1 cellular context compared by ENCODE assay signal in the genomic region with DNA sequence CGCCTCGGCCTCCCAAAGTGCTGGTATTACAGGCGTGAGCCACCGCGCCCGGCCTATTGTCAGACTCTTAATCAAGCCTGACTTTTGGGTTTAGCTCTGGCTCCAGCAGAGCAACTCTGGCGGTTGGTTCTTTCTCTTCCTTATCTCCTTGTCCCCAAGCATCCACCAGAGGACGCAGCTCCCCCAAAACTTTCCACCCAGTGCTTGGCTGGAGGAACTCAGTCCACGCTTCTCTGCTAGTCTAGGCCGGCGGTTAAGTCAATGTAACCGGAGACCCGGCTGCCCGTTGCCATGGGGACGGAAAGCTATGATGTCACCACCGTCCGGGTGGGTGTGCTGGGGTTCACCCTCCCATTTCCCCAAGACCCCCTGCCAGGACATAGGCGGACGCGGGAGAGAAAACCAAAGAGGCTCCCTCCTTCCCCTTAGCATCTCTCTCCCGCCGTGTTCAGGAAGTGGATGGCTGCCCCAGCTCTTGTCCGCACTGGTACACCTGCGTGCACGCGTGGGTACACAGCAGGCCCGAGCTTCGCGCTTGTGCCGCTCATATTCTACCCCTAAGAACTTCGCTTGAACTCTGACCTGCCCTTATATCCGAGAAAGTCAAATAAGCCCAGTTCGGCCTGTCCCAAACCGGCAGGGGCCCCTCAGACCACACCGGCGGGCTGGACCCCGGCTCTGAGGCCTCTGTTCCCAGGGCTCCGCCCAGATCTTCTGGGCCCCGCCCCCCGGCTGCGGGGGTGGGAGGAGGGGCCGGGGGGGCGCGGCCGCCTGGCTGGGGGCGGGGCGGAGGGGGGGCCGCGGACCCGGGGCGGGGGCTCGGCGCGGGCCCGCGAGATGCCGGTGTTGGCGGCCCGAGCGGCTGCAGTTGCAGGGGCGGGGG.
TF ChIP-seq lines count a peak whose summit lies in the region.

A gene with protein sequence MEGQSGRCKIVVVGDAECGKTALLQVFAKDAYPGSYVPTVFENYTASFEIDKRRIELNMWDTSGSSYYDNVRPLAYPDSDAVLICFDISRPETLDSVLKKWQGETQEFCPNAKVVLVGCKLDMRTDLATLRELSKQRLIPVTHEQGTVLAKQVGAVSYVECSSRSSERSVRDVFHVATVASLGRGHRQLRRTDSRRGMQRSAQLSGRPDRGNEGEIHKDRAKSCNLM (plus strand): TSS at position 825 of the 883 bp plus-strand sequence. CDS start 117 bp downstream, outside the sequence.

TF ChIP-seq in HepG2, 621 proteins besides CTCF, POLR2A, EP300 and RAD21 (continued from another document and continues in another):
- TF ChIP-seq, protein P1, sequence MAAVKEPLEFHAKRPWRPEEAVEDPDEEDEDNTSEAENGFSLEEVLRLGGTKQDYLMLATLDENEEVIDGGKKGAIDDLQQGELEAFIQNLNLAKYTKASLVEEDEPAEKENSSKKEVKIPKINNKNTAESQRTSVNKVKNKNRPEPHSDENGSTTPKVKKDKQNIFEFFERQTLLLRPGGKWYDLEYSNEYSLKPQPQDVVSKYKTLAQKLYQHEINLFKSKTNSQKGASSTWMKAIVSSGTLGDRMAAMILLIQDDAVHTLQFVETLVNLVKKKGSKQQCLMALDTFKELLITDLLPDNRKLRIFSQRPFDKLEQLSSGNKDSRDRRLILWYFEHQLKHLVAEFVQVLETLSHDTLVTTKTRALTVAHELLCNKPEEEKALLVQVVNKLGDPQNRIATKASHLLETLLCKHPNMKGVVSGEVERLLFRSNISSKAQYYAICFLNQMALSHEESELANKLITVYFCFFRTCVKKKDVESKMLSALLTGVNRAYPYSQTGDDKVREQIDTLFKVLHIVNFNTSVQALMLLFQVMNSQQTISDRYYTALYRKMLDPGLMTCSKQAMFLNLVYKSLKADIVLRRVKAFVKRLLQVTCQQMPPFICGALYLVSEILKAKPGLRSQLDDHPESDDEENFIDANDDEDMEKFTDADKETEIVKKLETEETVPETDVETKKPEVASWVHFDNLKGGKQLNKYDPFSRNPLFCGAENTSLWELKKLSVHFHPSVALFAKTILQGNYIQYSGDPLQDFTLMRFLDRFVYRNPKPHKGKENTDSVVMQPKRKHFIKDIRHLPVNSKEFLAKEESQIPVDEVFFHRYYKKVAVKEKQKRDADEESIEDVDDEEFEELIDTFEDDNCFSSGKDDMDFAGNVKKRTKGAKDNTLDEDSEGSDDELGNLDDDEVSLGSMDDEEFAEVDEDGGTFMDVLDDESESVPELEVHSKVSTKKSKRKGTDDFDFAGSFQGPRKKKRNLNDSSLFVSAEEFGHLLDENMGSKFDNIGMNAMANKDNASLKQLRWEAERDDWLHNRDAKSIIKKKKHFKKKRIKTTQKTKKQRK (IDR thresholded peaks at IDR 0.05; ENCODE audit: low read length), result no peak
- TF ChIP-seq MATR3 (CRISPR knock-in tag; IDR thresholded peaks at IDR 0.05), result no peak
- no peak for TF ChIP-seq FOXP1 (IDR thresholded peaks at IDR 0.05)
- TF ChIP-seq FOXP1 (CRISPR knock-in tag; IDR thresholded peaks at IDR 0.05), result no peak
- TF ChIP-seq IRX3 (CRISPR knock-in tag; IDR thresholded peaks at IDR 0.05; ENCODE audit: borderline replicate concordance, low read depth), result no peak
- TF ChIP-seq ATF7 (IDR thresholded peaks at IDR 0.05), result peak; percentile 90
- peak; percentile 96 for TF ChIP-seq ATF7 (CRISPR knock-in tag; IDR thresholded peaks at IDR 0.05)
- no peak for TF ChIP-seq TEAD2 (CRISPR knock-in tag; IDR thresholded peaks at IDR 0.05)
- TF ChIP-seq SMAD1 (CRISPR knock-in tag; IDR thresholded peaks at IDR 0.05; ENCODE audit: borderline replicate concordance, low read depth), result no peak; the same call in 1 of the 2 replicates
- peak; percentile 79 for TF ChIP-seq XRCC5 (optimal IDR thresholded peaks at IDR 0.05; ENCODE audit: low read length)
- TF ChIP-seq CEBPG (CRISPR knock-in tag; IDR thresholded peaks at IDR 0.05), result 0 out of 2 replicates have a peak, but pooled peaks have one; percentile 54
- TF ChIP-seq ELF1 (CRISPR knock-in tag; IDR thresholded peaks at IDR 0.05), result peak; percentile 78
- 0 out of 2 replicates have a peak, but pooled peaks have one; percentile 26 for TF ChIP-seq WIZ (CRISPR knock-in tag; IDR thresholded peaks at IDR 0.05)
- TF ChIP-seq, protein P2, sequence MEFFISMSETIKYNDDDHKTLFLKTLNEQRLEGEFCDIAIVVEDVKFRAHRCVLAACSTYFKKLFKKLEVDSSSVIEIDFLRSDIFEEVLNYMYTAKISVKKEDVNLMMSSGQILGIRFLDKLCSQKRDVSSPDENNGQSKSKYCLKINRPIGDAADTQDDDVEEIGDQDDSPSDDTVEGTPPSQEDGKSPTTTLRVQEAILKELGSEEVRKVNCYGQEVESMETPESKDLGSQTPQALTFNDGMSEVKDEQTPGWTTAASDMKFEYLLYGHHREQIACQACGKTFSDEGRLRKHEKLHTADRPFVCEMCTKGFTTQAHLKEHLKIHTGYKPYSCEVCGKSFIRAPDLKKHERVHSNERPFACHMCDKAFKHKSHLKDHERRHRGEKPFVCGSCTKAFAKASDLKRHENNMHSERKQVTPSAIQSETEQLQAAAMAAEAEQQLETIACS (CRISPR knock-in tag; IDR thresholded peaks at IDR 0.05), result no peak
- TF ChIP-seq ZC3H13 (CRISPR knock-in tag; IDR thresholded peaks at IDR 0.05), result no peak
- TF ChIP-seq ZNF670 (CRISPR knock-in tag; IDR thresholded peaks at IDR 0.05; ENCODE audit: borderline replicate concordance), result 0 out of 2 replicates have a peak, but pooled peaks have one; percentile 51
- 0 out of 2 replicates have a peak, but pooled peaks have one; percentile 20 for TF ChIP-seq ZNF263 (CRISPR knock-in tag; IDR thresholded peaks at IDR 0.05)
- peak; percentile 79 for TF ChIP-seq ZNF33B (CRISPR knock-in tag; IDR thresholded peaks at IDR 0.05)
- no peak for TF ChIP-seq MAFG (CRISPR knock-in tag; IDR thresholded peaks at IDR 0.05)
- TF ChIP-seq, protein P3, sequence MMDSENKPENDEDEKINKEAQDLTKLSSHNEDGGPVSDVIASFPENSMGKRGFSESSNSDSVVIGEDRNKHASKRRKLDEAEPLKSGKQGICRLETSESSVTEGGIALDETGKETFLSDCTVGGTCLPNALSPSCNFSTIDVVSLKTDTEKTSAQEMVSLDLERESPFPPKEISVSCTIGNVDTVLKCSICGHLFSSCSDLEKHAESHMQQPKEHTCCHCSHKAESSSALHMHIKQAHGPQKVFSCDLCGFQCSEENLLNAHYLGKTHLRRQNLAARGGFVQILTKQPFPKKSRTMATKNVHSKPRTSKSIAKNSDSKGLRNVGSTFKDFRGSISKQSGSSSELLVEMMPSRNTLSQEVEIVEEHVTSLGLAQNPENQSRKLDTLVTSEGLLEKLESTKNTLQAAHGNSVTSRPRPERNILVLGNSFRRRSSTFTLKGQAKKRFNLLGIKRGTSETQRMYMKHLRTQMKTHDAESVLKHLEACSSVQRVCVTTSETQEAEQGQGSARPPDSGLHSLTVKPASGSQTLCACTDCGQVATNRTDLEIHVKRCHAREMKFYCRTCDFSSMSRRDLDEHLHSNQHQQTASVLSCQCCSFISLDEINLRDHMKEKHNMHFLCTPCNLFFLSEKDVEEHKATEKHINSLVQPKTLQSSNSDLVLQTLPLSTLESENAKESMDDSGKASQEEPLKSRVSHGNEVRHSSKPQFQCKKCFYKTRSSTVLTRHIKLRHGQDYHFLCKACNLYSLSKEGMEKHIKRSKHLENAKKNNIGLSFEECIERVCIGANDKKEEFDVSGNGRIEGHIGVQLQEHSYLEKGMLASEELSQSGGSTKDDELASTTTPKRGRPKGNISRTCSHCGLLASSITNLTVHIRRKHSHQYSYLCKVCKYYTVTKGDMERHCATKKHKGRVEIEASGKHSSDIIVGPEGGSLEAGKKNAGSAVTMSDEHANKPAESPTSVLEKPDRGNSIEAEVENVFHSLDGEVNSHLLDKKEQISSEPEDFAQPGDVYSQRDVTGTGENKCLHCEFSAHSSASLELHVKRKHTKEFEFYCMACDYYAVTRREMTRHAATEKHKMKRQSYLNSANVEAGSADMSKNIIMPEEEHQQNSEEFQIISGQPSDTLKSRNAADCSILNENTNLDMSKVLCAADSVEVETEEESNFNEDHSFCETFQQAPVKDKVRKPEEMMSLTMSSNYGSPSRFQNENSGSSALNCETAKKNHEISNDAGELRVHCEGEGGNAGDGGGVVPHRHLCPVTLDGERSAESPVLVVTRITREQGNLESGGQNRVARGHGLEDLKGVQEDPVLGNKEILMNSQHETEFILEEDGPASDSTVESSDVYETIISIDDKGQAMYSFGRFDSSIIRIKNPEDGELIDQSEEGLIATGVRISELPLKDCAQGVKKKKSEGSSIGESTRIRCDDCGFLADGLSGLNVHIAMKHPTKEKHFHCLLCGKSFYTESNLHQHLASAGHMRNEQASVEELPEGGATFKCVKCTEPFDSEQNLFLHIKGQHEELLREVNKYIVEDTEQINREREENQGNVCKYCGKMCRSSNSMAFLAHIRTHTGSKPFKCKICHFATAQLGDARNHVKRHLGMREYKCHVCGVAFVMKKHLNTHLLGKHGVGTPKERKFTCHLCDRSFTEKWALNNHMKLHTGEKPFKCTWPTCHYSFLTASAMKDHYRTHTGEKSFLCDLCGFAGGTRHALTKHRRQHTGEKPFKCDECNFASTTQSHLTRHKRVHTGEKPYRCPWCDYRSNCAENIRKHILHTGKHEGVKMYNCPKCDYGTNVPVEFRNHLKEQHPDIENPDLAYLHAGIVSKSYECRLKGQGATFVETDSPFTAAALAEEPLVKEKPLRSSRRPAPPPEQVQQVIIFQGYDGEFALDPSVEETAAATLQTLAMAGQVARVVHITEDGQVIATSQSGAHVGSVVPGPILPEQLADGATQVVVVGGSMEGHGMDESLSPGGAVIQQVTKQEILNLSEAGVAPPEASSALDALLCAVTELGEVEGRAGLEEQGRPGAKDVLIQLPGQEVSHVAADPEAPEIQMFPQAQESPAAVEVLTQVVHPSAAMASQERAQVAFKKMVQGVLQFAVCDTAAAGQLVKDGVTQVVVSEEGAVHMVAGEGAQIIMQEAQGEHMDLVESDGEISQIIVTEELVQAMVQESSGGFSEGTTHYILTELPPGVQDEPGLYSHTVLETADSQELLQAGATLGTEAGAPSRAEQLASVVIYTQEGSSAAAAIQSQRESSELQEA (CRISPR knock-in tag; IDR thresholded peaks at IDR 0.05; ENCODE audit: not compliant biosample characterization), result no peak
- TF ChIP-seq POGZ (CRISPR knock-in tag; IDR thresholded peaks at IDR 0.05), result no peak
- TF ChIP-seq YEATS2 (CRISPR knock-in tag; IDR thresholded peaks at IDR 0.05; ENCODE audit: borderline replicate concordance), result peak; percentile 74; the same call in 1 of the 2 replicates
- peak; percentile 84 for TF ChIP-seq ZNF7 (CRISPR knock-in tag; IDR thresholded peaks at IDR 0.05)
- TF ChIP-seq NBN (conservative IDR thresholded peaks at IDR 0.05), result no peak
- no peak for TF ChIP-seq ZNF496 (CRISPR knock-in tag; IDR thresholded peaks at IDR 0.05; ENCODE audit: insufficient replicate concordance)
- TF ChIP-seq, protein P4, sequence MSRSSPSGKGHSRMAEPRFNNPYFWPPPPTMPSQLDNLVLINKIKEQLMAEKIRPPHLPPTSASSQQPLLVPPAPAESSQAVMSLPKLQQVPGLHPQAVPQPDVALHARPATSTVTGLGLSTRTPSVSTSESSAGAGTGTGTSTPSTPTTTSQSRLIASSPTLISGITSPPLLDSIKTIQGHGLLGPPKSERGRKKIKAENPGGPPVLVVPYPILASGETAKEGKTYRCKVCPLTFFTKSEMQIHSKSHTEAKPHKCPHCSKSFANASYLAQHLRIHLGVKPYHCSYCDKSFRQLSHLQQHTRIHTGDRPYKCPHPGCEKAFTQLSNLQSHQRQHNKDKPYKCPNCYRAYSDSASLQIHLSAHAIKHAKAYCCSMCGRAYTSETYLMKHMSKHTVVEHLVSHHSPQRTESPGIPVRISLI (CRISPR knock-in tag; IDR thresholded peaks at IDR 0.05; ENCODE audit: borderline replicate concordance), result peak; percentile 52; the same call in 1 of the 2 replicates
- peak; percentile 95 for TF ChIP-seq SAP130 (CRISPR knock-in tag; IDR thresholded peaks at IDR 0.05; ENCODE audit: low read depth)
- peak; percentile 69; the same call in 1 of the 2 replicates for TF ChIP-seq ZNF205 (CRISPR knock-in tag; IDR thresholded peaks at IDR 0.05)
- peak; percentile 47 for TF ChIP-seq TEAD3 (CRISPR knock-in tag; optimal IDR thresholded peaks at IDR 0.05; ENCODE audit: borderline replicate concordance)
- TF ChIP-seq JDP2 (CRISPR knock-in tag; IDR thresholded peaks at IDR 0.05; ENCODE audit: borderline replicate concordance), result no peak
- TF ChIP-seq ZNF10 (CRISPR knock-in tag; IDR thresholded peaks at IDR 0.05; ENCODE audit: borderline replicate concordance, low read depth), result no peak
- TF ChIP-seq ZSCAN29 (CRISPR knock-in tag; conservative IDR thresholded peaks at IDR 0.05), result 0 out of 2 replicates have a peak, but pooled peaks have one; percentile 70
- TF ChIP-seq TP53 (CRISPR knock-in tag; conservative IDR thresholded peaks at IDR 0.05), result no peak
- TF ChIP-seq GATAD2A (CRISPR knock-in tag; IDR thresholded peaks at IDR 0.05), result peak; percentile 86
- no peak for TF ChIP-seq ZSCAN22 (CRISPR knock-in tag; IDR thresholded peaks at IDR 0.05)
- TF ChIP-seq ZNF598 (CRISPR knock-in tag; IDR thresholded peaks at IDR 0.05; ENCODE audit: borderline replicate concordance), result peak; percentile 82; the same call in 1 of the 2 replicates
- no peak for TF ChIP-seq KDM6A (CRISPR knock-in tag; IDR thresholded peaks at IDR 0.05; ENCODE audit: low read depth)
- TF ChIP-seq, protein P5, sequence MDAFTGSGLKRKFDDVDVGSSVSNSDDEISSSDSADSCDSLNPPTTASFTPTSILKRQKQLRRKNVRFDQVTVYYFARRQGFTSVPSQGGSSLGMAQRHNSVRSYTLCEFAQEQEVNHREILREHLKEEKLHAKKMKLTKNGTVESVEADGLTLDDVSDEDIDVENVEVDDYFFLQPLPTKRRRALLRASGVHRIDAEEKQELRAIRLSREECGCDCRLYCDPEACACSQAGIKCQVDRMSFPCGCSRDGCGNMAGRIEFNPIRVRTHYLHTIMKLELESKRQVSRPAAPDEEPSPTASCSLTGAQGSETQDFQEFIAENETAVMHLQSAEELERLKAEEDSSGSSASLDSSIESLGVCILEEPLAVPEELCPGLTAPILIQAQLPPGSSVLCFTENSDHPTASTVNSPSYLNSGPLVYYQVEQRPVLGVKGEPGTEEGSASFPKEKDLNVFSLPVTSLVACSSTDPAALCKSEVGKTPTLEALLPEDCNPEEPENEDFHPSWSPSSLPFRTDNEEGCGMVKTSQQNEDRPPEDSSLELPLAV (CRISPR knock-in tag; conservative IDR thresholded peaks at IDR 0.05; ENCODE audit: low read depth), result no peak
- peak; percentile 73; the same call in 1 of the 2 replicates for TF ChIP-seq FIP1L1 (IDR thresholded peaks at IDR 0.05; ENCODE audit: borderline replicate concordance, insufficient read depth, low read depth, low read length)
- TF ChIP-seq ARNT (IDR thresholded peaks at IDR 0.05), result no peak
- no peak for TF ChIP-seq PCBP1 (IDR thresholded peaks at IDR 0.05; ENCODE audit: borderline replicate concordance, low read depth, low read length)
- peak; percentile 83 for TF ChIP-seq RBM39 (IDR thresholded peaks at IDR 0.05; ENCODE audit: low read depth, low read length, poor library complexity, severe bottlenecking)
